Comparison of ENCODE assay signal across 27 cellular contexts in the genomic region with DNA sequence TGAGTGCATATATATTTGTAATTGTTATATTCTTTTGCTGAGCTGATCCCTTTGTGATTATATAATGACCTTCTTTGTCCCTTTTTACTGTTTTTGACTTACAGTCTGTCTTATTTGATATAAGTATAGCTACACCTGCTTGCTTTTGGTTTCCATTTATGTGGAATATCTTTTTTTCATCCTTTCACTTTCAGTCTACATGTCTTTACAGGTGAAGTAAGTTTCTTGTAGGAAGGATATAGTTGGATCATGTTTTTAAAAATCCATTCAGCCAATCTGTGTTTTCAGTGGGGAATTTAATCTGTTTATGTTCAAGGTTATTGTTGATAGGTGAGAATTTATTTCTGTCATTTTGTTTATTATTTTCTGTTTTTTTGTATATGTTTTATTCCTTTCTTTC. TPM values are rescaled to one million over a fixed set of nuclear protein-coding genes. Genes with fewer than 3 reads are reported as not detected.
A peak's percentile ranks its signal among the peaks of the same experiment; 100 is the strongest.
DNase-seq lines count a peak whose midpoint lies in the region; ATAC-seq, FAIRE-seq and TF ChIP-seq lines count a peak whose summit lies in the region.
"Had no signal": no experiment of that assay in that cellular context is flagged by ENCODE, and none has a peak within 500 bp of the region (broad histone marks: within the 10 kb centered on the region; RNA-seq: fewer than 3 reads in every experiment).

No MANE protein-coding gene starts in this region.

- FAIRE-seq in A204.1 (lab: Jason Lieb, UNC) (peak; percentile 57), colon (lab: Jason Lieb, UNC) (peak; percentile 47)
- FAIRE-seq: A549, GM12891, K562 had no signal

- peaks cover 19% of the 10 kb centered on the region for H3K9me3 ChIP-seq in suprapubic skin
- H3K9me3 ChIP-seq: A549, SJSA1 had no signal

- TF ChIP-seq CTCF in suprapubic skin (IDR thresholded peaks at IDR 0.05): no peak

- no peak for TF ChIP-seq POLR2A in suprapubic skin (IDR thresholded peaks at IDR 0.05)

- DNase-seq in amniotic stem cell (lab: John Stamatoyannopoulos, UW): no peak
- no peak for DNase-seq in suprapubic skin (ENCODE audit: low spot score in 2 of 2)
- DNase-seq: AML-193; CD4-positive, alpha-beta T cell; EL; GDM1; GM23248; H7; Kasumi-1; NCI-H1105 treated with DMSO at 0.1 percent for 48 hours; NCI-H2029; NCI-H446 treated with DMSO at 0.1 percent for 48 hours; NCI-H526 treated with DMSO at 0.1 percent for 48 hours; Right ventricle myocardium superior; RPMI8226 had no signal

- H3K4me1 ChIP-seq in suprapubic skin: no peaks in the 10 kb centered on the region
- H3K4me1 ChIP-seq: A549; BLaER1 treated with 17β-estradiol and CSF1 and Interleukin-3, amounts not matched to agents 10 nM and 100 nM; SJSA1 had no signal

- TF ChIP-seq EP300 in suprapubic skin (IDR thresholded peaks at IDR 0.05): no peak

- H3K4me3 ChIP-seq in suprapubic skin: no peak overlapping the region
- H3K4me3 ChIP-seq: A549; BLaER1 treated with 17β-estradiol and CSF1 and Interleukin-3, amounts not matched to agents 10 nM and 100 nM; GM23248; K562; SJSA1 had no signal

- no peak overlapping the region for H3K27ac ChIP-seq in suprapubic skin
- H3K27ac ChIP-seq: A549; BLaER1 treated with 17β-estradiol and CSF1 and Interleukin-3, amounts not matched to agents 10 nM and 100 nM; GM23248; SJSA1 had no signal

- ATAC-seq in GM18868 (IDR thresholded peaks at IDR 0.05; ENCODE audit: unreplicated experiment) (peak; percentile 46), HG03175 (IDR thresholded peaks at IDR 0.05; ENCODE audit: unreplicated experiment) (peak; percentile 41), GM21447 (IDR thresholded peaks at IDR 0.05; ENCODE audit: unreplicated experiment) (no peak)
- ATAC-seq: A549, K562 had no signal

- no peaks in the 10 kb centered on the region for H3K36me3 ChIP-seq in suprapubic skin
- H3K36me3 ChIP-seq: BLaER1 treated with 17β-estradiol and CSF1 and Interleukin-3, amounts not matched to agents 10 nM and 100 nM; SJSA1 had no signal

- H3K27me3 ChIP-seq in suprapubic skin: no peaks in the 10 kb centered on the region
- H3K27me3 ChIP-seq: BLaER1 treated with 17β-estradiol and CSF1 and Interleukin-3, amounts not matched to agents 10 nM and 100 nM; SJSA1 had no signal

RNA-seq across cellular contexts. Expression of a gene that starts 12.1 kb away (rescaled TPM):
- total RNA-seq in suprapubic skin: not detected
- total RNA-seq: GM23248, H7, HT1080, K562, M059J, SJSA1 had no signal

RNA-seq across cellular contexts. Expression of a gene that starts 21.4 kb away (rescaled TPM):
- total RNA-seq in suprapubic skin: 1 to 10 TPM in 1 of 4 donors, under 1 TPM in 1, not detected in 2; 0.89 to 4.5 TPM
- total RNA-seq: CD4-positive, alpha-beta T cell; GM23248; HT1080; K562; M059J; SJSA1 had no signal

RNA-seq across cellular contexts. Expression of a gene that starts 36.6 kb away (rescaled TPM):
- total RNA-seq in suprapubic skin: under 1 TPM in 1 of 4 donors, not detected in 3; 0.72 TPM
- total RNA-seq: GM23248, H7, HT1080, M059J had no signal
